Comparison of ENCODE assay signal across 18 cellular contexts in the genomic region with DNA sequence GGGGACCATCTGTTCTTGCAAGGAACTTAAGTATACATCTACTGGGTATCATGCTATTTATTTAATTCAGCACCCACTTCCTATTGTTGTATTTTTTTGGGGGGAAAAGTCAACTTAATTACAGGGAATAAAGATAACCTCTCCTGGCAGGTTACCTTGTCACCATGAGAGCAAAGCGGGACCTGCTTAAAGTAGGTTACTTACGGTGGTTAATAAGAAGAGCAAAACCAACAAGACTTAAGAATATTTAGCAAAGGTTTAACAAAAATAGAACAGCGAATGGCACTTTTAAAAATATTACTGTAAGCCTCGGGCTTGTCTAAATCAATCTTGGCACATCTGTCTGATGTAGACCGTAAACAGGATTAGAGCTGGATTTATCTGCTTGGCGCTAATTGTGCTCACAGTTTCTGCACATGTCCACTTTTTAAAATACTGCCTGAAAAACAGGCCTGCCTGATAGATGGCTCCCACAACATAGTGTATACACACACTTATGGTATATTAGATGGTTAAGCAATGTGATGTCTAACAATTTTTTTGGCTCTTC. TPM values are rescaled to one million over a fixed set of nuclear protein-coding genes. Genes with fewer than 3 reads are reported as not detected.
"Had no signal": no experiment of that assay in that cellular context is flagged by ENCODE, and none has a peak within 500 bp of the region (broad histone marks: within the 10 kb centered on the region; RNA-seq: fewer than 3 reads in every experiment).

No MANE protein-coding gene starts in this region.

- DNase-seq: activated CD4-positive, alpha-beta memory T cell treated with anti-CD3 and anti-CD28 coated beads, Interleukin-2, amount 10 ng/mL, durations not matched to agents 7 days and 5 days; activated CD4-positive, alpha-beta T cell treated with anti-CD3 and anti-CD28 coated beads for 4 hours; activated effector memory CD4-positive, alpha-beta T cell treated with Interleukin-2 at 50 U/mL for 16 hours; activated naive CD4-positive, alpha-beta T cell treated with anti-CD3 and anti-CD28 coated beads, Interleukin-2, amount 50 U/mL, for 16 hours; activated T-cell treated with anti-CD3 and anti-CD28 coated beads, Interleukin-2, amount 50 U/mL, for 24 hours; dorsolateral prefrontal cortex; erythroblast; gastrocnemius medialis; left ventricle myocardium inferior; naive B cell; ovary; stimulated activated CD4-positive, alpha-beta T cell treated with anti-CD3 and anti-CD28 coated beads, Interleukin-12 subunit alpha, Interleukin-12 subunit beta, amount 100 ng/mL, for 4 hours; stimulated activated CD4-positive, alpha-beta T cell treated with anti-CD3 and anti-CD28 coated beads, Interleukin-2, amount 100 ng/mL, for 24 hours; stomach; testis; upper lobe of right lung had no signal

- H3K27me3 ChIP-seq: gastrocnemius medialis, ovary, stomach, testis, upper lobe of right lung had no signal

- ATAC-seq: gastrocnemius medialis, upper lobe of right lung had no signal

- H3K9me3 ChIP-seq: gastrocnemius medialis, left ventricle myocardium inferior, ovary, stomach, testis, upper lobe of right lung had no signal

- H3K4me3 ChIP-seq: dorsolateral prefrontal cortex, gastrocnemius medialis, left ventricle myocardium inferior, ovary, stomach, testis, upper lobe of right lung had no signal

- H3K27ac ChIP-seq: gastrocnemius medialis, left ventricle myocardium inferior, ovary, stomach, testis, upper lobe of right lung had no signal

- H3K4me1 ChIP-seq: gastrocnemius medialis, left ventricle myocardium inferior, stomach, testis, upper lobe of right lung had no signal

- FAIRE-seq: astrocyte, bronchial epithelial cell had no signal

- H3K36me3 ChIP-seq: gastrocnemius medialis, left ventricle myocardium inferior, ovary, stomach, upper lobe of right lung had no signal

RNA-seq across cellular contexts. Expression of gene CERKL, which starts 41.7 kb away (rescaled TPM):
- total RNA-seq: bronchial epithelial cell, left ventricle myocardium inferior had no signal
